In genomic region chr2:10120938-10121574, GRCh38 we compare ENCODE assay signal across 8 cellular contexts. TPM values are rescaled to one million over a fixed set of nuclear protein-coding genes. Genes with fewer than 3 reads are reported as not detected.
DNase-seq lines count a peak whose midpoint lies in the region; ATAC-seq and TF ChIP-seq lines count a peak whose summit lies in the region.

No MANE protein-coding gene starts in this region.

- in situ Hi-C loops in transverse colon (cut with MboI; ENCODE audit: low pct_ligation_motif_present in 1 of 4, low pct_unique_long_range_greater_than_20kb in 1 of 4, low sequenced_read_pairs in 3 of 4) = loop anchor here in 2 of 4 donors (10.0 to 25.0 kb wide), 2 partner anchors 314 to 541 kb away; no protein-coding TSS in a partner anchor

- H3K79me2 ChIP-seq in Karpas-422 (ENCODE audit: low read length) = peaks cover 52% of the 10 kb centered on the region

- H3K27ac ChIP-seq in Karpas-422 (ENCODE audit: low read length) (peak overlapping the region; percentile 83), transverse colon (peak overlapping the region; percentile 82 to 87 (median 86))

- TF ChIP-seq EP300 in transverse colon (IDR thresholded peaks at IDR 0.05; ENCODE audit: low read depth) = no peak

- H3K36me3 Mint-ChIP-seq in activated naive CD8-positive, alpha-beta T cell = no peaks in the 10 kb centered on the region

- 15 to 20% methylated on average over 7 to 9 of the region's 9 CpGs for WGBS in transverse colon (ENCODE audit: low coverage in 1 of 2), 2 donors

- peak overlapping the region; percentile 87 for H3K9ac ChIP-seq in Karpas-422 (ENCODE audit: low read length)

- peaks cover 32% of the 10 kb centered on the region for H3K4me1 Mint-ChIP-seq in activated naive CD8-positive, alpha-beta T cell (ENCODE audit: low read depth)

- H3K27me3 Mint-ChIP-seq in activated naive CD8-positive, alpha-beta T cell = peaks cover 6% of the 10 kb centered on the region

- H3K36me3 ChIP-seq in GM06990 (ENCODE audit: control insufficient read depth, insufficient read depth, low read length) = peaks cover 3% of the 10 kb centered on the region
- peaks cover 23% of the 10 kb centered on the region for H3K36me3 ChIP-seq in Karpas-422 (ENCODE audit: insufficient read depth, low read length)
- no peaks in the 10 kb centered on the region for H3K36me3 ChIP-seq in transverse colon

- H4K20me1 ChIP-seq in Karpas-422 (ENCODE audit: insufficient read depth, low read depth, low read length) = peaks cover 14% of the 10 kb centered on the region

- H3K9me2 ChIP-seq in Karpas-422 (replicated peaks; ENCODE audit: insufficient read depth, low read length) = no peaks in the 10 kb centered on the region

- H3K4me3 ChIP-seq in GM06990 (replicated peaks; ENCODE audit: low read depth, low read length) = peak overlapping the region; percentile 90
- H3K4me3 ChIP-seq in Karpas-422 (ENCODE audit: low read length) = peak overlapping the region; percentile 97
- H3K4me3 ChIP-seq in transverse colon = peak overlapping the region; percentile 45 to 82 (median 58)

- no peak overlapping the region for H2AFZ ChIP-seq in Karpas-422 (ENCODE audit: low read length)

- ATAC-seq in HG02885 (IDR thresholded peaks at IDR 0.05; ENCODE audit: poor library complexity, unreplicated experiment) = no peak

- peak overlapping the region; percentile 99 for H3K27ac Mint-ChIP-seq in activated naive CD8-positive, alpha-beta T cell

- TF ChIP-seq POLR2A in transverse colon (IDR thresholded peaks at IDR 0.05) = no peak

- H3K9me3 ChIP-seq in Karpas-422 (ENCODE audit: low read length) = no peaks in the 10 kb centered on the region
- no peaks in the 10 kb centered on the region for H3K9me3 ChIP-seq in transverse colon

- H3K4me3 Mint-ChIP-seq in activated naive CD8-positive, alpha-beta T cell = peak overlapping the region; percentile 96

- H3K4me1 ChIP-seq in Karpas-422 (ENCODE audit: low read length) (peaks cover 43% of the 10 kb centered on the region), transverse colon (peaks cover 23 to 55% (median 39%) of the 10 kb centered on the region in 4 donors)

- H3K9me3 Mint-ChIP-seq in activated naive CD8-positive, alpha-beta T cell (ENCODE audit: low read depth) = no peaks in the 10 kb centered on the region

- intact Hi-C loops in transverse colon (cut with DNase I; ENCODE audit: low total_unique reads) = loop anchor here (5.0 kb wide), 1 partner anchor 316 kb away; no protein-coding TSS in a partner anchor

- DNase-seq in GM06990 (ENCODE audit: extremely low read depth, insufficient read length) (no peak), Karpas-422 (peak; percentile 84), kidney glomerular epithelial cell (lab: John Stamatoyannopoulos, UW) (peak; percentile 80), transverse colon (peak; percentile 32), D341Med (ENCODE audit: low spot score) (no peak)
- DNase-seq in stimulated activated CD4-positive, alpha-beta T cell treated with anti-CD3 and anti-CD28 coated beads, Interleukin-15, amount 100 ng/mL, for 24 hours = no peak

- TF ChIP-seq CTCF in GM06990 (IDR thresholded peaks at IDR 0.05; ENCODE audit: insufficient read depth, low read length, poor library complexity, severe bottlenecking) (no peak), transverse colon (IDR thresholded peaks at IDR 0.05) (no peak)

- H3K4me2 ChIP-seq in Karpas-422 (ENCODE audit: low read depth, low read length, poor library complexity, severe bottlenecking) = peak overlapping the region; percentile 93

- no peaks in the 10 kb centered on the region for H3K27me3 ChIP-seq in GM06990 (replicated peaks; ENCODE audit: control insufficient read depth, insufficient read depth, low read length)
- no peaks in the 10 kb centered on the region for H3K27me3 ChIP-seq in Karpas-422 (ENCODE audit: low read length)
- H3K27me3 ChIP-seq in transverse colon = peaks cover 15% of the 10 kb centered on the region

RNA-seq across cellular contexts. Expression of gene RRM2, which starts 1.5 kb away (rescaled TPM):
- total RNA-seq in Karpas-422 (2014; rRNA removed; shearing (Covaris generic); ENCODE audit: low replicate concordance) = 22.6 and 24.8 TPM in 2 replicates
- total RNA-seq in transverse colon = 10 to 100 TPM in 1 of 4 donors, 1 to 10 TPM in 2, not detected in 1; 4.0 to 12.9 (median 5.3) TPM

RNA-seq across cellular contexts. Expression of gene CYS1, which starts 40.8 kb away (rescaled TPM):
- total RNA-seq in Karpas-422 (2014; rRNA removed; shearing (Covaris generic); ENCODE audit: low replicate concordance) = 0.54 TPM in 1 of 2 replicates, not detected in the other
- total RNA-seq in transverse colon = 1 to 10 TPM; 1.1 to 7.4 (median 2.0) TPM

Comparison
In these comparisons a context has a peak if more than half of its experiments do, and no peak if none do; other contexts are left out.
1. DNase-seq: peak in Karpas-422 (single experiment), kidney glomerular epithelial cell (single experiment) and transverse colon (single experiment); none in GM06990 (single experiment), D341Med (single experiment) and stimulated activated CD4-positive, alpha-beta T cell treated with anti-CD3 and anti-CD28 coated beads, Interleukin-15, amount 100 ng/mL, for 24 hours (single experiment).
2. Peak in every context shown above with its lines, with median percentiles within 50 percentile points of each other: H3K4me3 ChIP-seq.